Comparison of ENCODE assay signal across 8 cellular contexts in the genomic region with DNA sequence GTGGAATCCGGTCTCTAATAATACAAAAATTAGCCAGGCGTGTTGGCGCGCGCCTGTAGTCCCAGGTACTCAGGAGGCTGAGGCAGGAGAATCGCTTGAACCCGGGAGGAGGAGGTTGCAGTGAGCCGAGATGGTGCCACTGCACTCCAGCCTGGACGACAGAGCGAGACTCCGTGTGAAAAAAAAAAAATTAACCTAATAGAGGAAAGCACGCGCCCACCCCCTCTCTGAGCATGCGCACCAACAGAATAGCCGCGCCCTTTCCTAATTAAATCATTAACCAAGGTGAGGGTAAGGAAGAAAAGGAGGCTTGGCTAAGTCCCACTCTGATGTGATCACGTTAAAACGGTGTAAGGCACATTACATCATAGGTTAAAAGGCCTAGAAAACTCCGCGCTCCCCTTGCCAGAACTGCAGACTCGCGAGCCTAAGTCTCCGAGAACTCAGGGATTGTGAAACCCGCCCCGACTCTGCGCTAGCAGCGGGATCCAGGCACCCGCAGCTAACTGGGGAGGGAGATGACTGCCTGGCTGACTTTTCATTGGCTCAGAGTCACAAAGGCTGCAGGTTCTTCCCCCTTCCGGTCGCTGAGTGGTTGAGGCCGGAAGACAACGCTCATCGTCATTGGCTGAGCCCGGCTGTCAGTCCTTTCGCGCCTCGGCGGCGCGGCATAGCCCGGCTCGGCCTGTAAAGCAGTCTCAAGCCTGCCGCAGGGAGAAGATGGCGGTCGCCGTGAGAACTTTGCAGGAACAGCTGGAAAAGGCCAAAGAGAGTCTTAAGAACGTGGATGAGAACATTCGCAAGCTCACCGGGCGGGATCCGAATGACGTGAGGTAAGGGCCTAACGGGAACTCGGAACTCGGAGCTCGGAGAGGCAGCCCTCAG. TPM values are rescaled to one million over a fixed set of nuclear protein-coding genes. Genes with fewer than 3 reads are reported as not detected.
A peak's percentile ranks its signal among the peaks of the same experiment; 100 is the strongest.
DNase-seq lines count a peak whose midpoint lies in the region; ATAC-seq and TF ChIP-seq lines count a peak whose summit lies in the region.

Gene PNN (plus strand): TSS at position 695 of the 885 bp plus-strand sequence. CDS start 26 bp downstream, at position 721.

- peaks cover 26% of the 10 kb centered on the region for H3K79me2 ChIP-seq in KMS-11 (ENCODE audit: insufficient read depth, low read depth)

- H3K27ac ChIP-seq in KMS-11 (peak within 1 kb of the TSS; percentile 94), Peyer's patch (peak within 1 kb of the TSS; percentile 87 to 97 (median 91)), muscle layer of colon (ENCODE audit: low read depth, low read length) (peak within 1 kb of the TSS; percentile 96)

- DNase-seq in DMS53 treated with DMSO at 0.1 percent for 48 hours (lab: John Stamatoyannopoulos, UW; ENCODE audit: unreplicated experiment) (peak; percentile 95), Peyer's patch (peak; percentile 94 to 98 (median 97))
- peak; percentile 94 to 96 for DNase-seq in activated T-cell treated with anti-CD3 and anti-CD28 coated beads, Interleukin-2, amount 50 U/mL, for 48 hours
- peak; percentile 87 for DNase-seq in stimulated activated CD8-positive, alpha-beta memory T cell treated with anti-CD3 and anti-CD28 coated beads, Interleukin-7, amount 100 ng/mL, for 24 hours (ENCODE audit: low read depth)

- peaks cover 8% of the 10 kb centered on the region; the same call in 1 of the 2 replicates for H3K36me3 ChIP-seq in KMS-11 (ENCODE audit: insufficient read depth)
- H3K36me3 ChIP-seq in Peyer's patch: peaks cover 0 to 35% (median 0%) of the 10 kb centered on the region in 3 donors
- H3K36me3 ChIP-seq in muscle layer of colon (ENCODE audit: insufficient read depth, low read length): peaks cover 33% of the 10 kb centered on the region

- H3K4me1 ChIP-seq in KMS-11 (ENCODE audit: low read depth, poor library complexity, severe bottlenecking): peaks cover 22% of the 10 kb centered on the region
- peaks cover 0 to 19% (median 6%) of the 10 kb centered on the region in 4 donors for H3K4me1 ChIP-seq in Peyer's patch
- peaks cover 26% of the 10 kb centered on the region for H3K4me1 ChIP-seq in muscle layer of colon (ENCODE audit: insufficient read depth, low read length)

- ATAC-seq in GM21737 (IDR thresholded peaks at IDR 0.05; ENCODE audit: unreplicated experiment): peak; percentile 91
- ATAC-seq in esophagus mucosa: peak; percentile 98

- TF ChIP-seq CTCF in KMS-11 (conservative IDR thresholded peaks at IDR 0.05; ENCODE audit: low read depth, low read length) (no peak), Peyer's patch (IDR thresholded peaks at IDR 0.05) (no peak)

- no peak within 1 kb of the TSS for H3K4me3 ChIP-seq in KMS-11 (IDR thresholded peaks at IDR 0.05; ENCODE audit: insufficient read depth, low read depth, low read length)
- H3K4me3 ChIP-seq in Peyer's patch: peak within 1 kb of the TSS; percentile 77 to 92 (median 80)
- peak within 1 kb of the TSS; percentile 92 to 99 for H3K4me3 ChIP-seq in muscle layer of colon (ENCODE audit: low read depth in 1 of 2, low read length in 2 of 2)

- H3K27me3 ChIP-seq in KMS-11 (ENCODE audit: insufficient read depth, low read depth) (no peaks in the 10 kb centered on the region), Peyer's patch (no peaks in the 10 kb centered on the region), muscle layer of colon (ENCODE audit: control insufficient read depth in 1 of 2, insufficient read depth in 2 of 2, low read length in 2 of 2) (no peaks in the 10 kb centered on the region)

- H4K20me1 ChIP-seq in KMS-11 (ENCODE audit: insufficient read depth): 0 out of 2 replicates have a peak, but pooled peaks cover 3% of the 10 kb centered on the region

- H3K9ac ChIP-seq in KMS-11 (peak within 1 kb of the TSS; percentile 90), muscle layer of colon (ENCODE audit: low read length) (peak within 1 kb of the TSS; percentile 52)

- H2AFZ ChIP-seq in KMS-11 (ENCODE audit: low read depth): peak within 1 kb of the TSS; percentile 76

- TF ChIP-seq POLR2A in Peyer's patch (IDR thresholded peaks at IDR 0.05): peak; percentile 88 to 96

- peak within 1 kb of the TSS; percentile 82 for H3K4me2 ChIP-seq in KMS-11

- H3K9me3 ChIP-seq in Peyer's patch: no peaks in the 10 kb centered on the region
- no peaks in the 10 kb centered on the region for H3K9me3 ChIP-seq in muscle layer of colon (ENCODE audit: low read length)

RNA-seq across cellular contexts. Expression of gene PNN, which starts in this region (rescaled TPM):
- total RNA-seq in Peyer's patch: 100 to 1,000 TPM in 1 of 4 donors, 10 to 100 TPM in 3; 48.3 to 125 (median 63.4) TPM
- total RNA-seq in esophagus mucosa: 24.3 TPM
